ENCODE assay signal across 24 cellular contexts in the genomic region with DNA sequence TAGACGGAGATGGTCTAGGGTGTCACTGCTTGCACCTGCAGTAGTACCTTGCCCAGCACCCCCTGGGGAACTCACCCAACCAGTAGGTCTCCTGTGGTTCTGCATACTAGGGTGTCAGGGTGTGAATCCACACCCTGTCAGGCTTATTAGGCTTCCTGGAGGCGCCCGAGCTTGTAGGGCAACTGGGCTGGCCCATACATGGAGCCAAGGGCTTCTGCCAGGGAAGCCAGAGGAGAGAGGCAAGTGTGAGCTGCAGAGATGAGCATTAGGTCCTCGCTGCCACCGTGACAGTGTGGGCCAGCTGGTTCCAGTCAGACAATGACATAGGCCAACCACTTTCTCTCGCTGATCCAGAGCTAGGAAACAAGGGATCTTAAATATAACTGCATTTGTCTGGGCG. TPM values are rescaled to one million over a fixed set of nuclear protein-coding genes. Genes with fewer than 3 reads are reported as not detected.
DNase-seq lines count a peak whose midpoint lies in the region; ATAC-seq and TF ChIP-seq lines count a peak whose summit lies in the region.
"Had no signal": no experiment of that assay in that cellular context is flagged by ENCODE, and none has a peak within 500 bp of the region (broad histone marks: within the 10 kb centered on the region; RNA-seq: fewer than 3 reads in every experiment).

No MANE protein-coding gene starts in this region.

- H3K27ac ChIP-seq in tibial artery, result peak overlapping the region; percentile 92 to 99
- H3K27ac ChIP-seq: PC-9, psoas muscle had no signal

- peak; percentile 23 for DNase-seq in activated naive CD4-positive, alpha-beta T cell treated with anti-CD3 and anti-CD28 coated beads, Interleukin-2, amount 10 ng/mL, durations not matched to agents 7 days and 5 days
- no peak for DNase-seq in activated naive CD4-positive, alpha-beta T cell treated with Interleukin-2 at 50 U/mL for 16 hours
- DNase-seq in NAMALWA (ENCODE audit: low spot score) (peak; percentile 38), tibial artery (no peak), mesothelial cell of epicardium (ENCODE audit: low spot score in 2 of 2, unreplicated experiment in 2 of 2) (no peak)
- DNase-seq in activated naive CD8-positive, alpha-beta T cell treated with anti-CD3 and anti-CD28 coated beads, Interleukin-2, amount 50 U/mL, for 24 hours, result no peak
- DNase-seq: ACHN; activated CD8-positive, alpha-beta memory T cell treated with anti-CD3 and anti-CD28 coated beads, Interleukin-2, amount 50 U/mL, for 4 hours; activated gamma-delta T cell treated with Interleukin-2 at 50 U/mL for 16 hours; CD4-positive, alpha-beta memory T cell; DMS53; GOT3; hypothalamus; kidney; midbrain; NCI-H1105 treated with DMSO at 0.1 percent for 48 hours; NCI-H526 treated with DMSO at 0.1 percent for 48 hours; PC-9; psoas muscle had no signal

- no peak overlapping the region for H3K4me3 ChIP-seq in tibial artery
- H3K4me3 ChIP-seq: PC-9, psoas muscle, thoracic aorta had no signal

- no peak for TF ChIP-seq CTCF in tibial artery (IDR thresholded peaks at IDR 0.05)
- TF ChIP-seq CTCF in mesothelial cell of epicardium (IDR thresholded peaks at IDR 0.05; ENCODE audit: unreplicated experiment), result no peak

- peaks cover 0 to 77% (median 66%) of the 10 kb centered on the region in 4 donors for H3K4me1 ChIP-seq in tibial artery

- H3K4me3 Mint-ChIP-seq in activated naive CD4-positive, alpha-beta T cell treated with anti-CD3 and anti-CD28 coated beads, Interleukin-2, amount 10 ng/mL, durations not matched to agents 7 days and 5 days, result no peak overlapping the region
- H3K4me3 Mint-ChIP-seq in activated naive CD8-positive, alpha-beta T cell treated with anti-CD3 and anti-CD28 coated beads, Interleukin-2, amount 50 U/mL, for 24 hours, result no peak overlapping the region
- H3K4me3 Mint-ChIP-seq in mesothelial cell of epicardium, result no peak overlapping the region

- peak overlapping the region; percentile 19 for H3K27ac Mint-ChIP-seq in activated naive CD4-positive, alpha-beta T cell treated with anti-CD3 and anti-CD28 coated beads, Interleukin-2, amount 10 ng/mL, durations not matched to agents 7 days and 5 days
- no peak overlapping the region for H3K27ac Mint-ChIP-seq in activated naive CD8-positive, alpha-beta T cell treated with anti-CD3 and anti-CD28 coated beads, Interleukin-2, amount 50 U/mL, for 24 hours
- no peak overlapping the region for H3K27ac Mint-ChIP-seq in mesothelial cell of epicardium
- H3K27ac Mint-ChIP-seq: IgD-negative memory B cell had no signal

- H3K36me3 ChIP-seq in tibial artery, result no peaks in the 10 kb centered on the region
- H3K36me3 ChIP-seq: thoracic aorta had no signal

- H3K9me3 ChIP-seq in tibial artery, result no peaks in the 10 kb centered on the region
- H3K9me3 ChIP-seq: psoas muscle, thoracic aorta had no signal

- peaks cover 17% of the 10 kb centered on the region for H3K36me3 Mint-ChIP-seq in activated naive CD4-positive, alpha-beta T cell treated with anti-CD3 and anti-CD28 coated beads, Interleukin-2, amount 10 ng/mL, durations not matched to agents 7 days and 5 days
- H3K36me3 Mint-ChIP-seq in activated naive CD8-positive, alpha-beta T cell treated with anti-CD3 and anti-CD28 coated beads, Interleukin-2, amount 50 U/mL, for 24 hours (ENCODE audit: low read depth), result no peaks in the 10 kb centered on the region
- no peaks in the 10 kb centered on the region for H3K36me3 Mint-ChIP-seq in mesothelial cell of epicardium
- H3K36me3 Mint-ChIP-seq: CD4-positive, alpha-beta memory T cell; IgD-negative memory B cell had no signal

- intact Hi-C loops in tibial artery (cut with DNase I; ENCODE audit: low total_unique reads), result no loop called here

- CTCF ChIA-PET in activated naive CD4-positive, alpha-beta T cell treated with anti-CD3 and anti-CD28 coated beads, Interleukin-2, amount 10 ng/mL, durations not matched to agents 7 days and 5 days (lab: Charles Lee), result interaction anchor here (1.0 to 5.9 kb wide), 4 partner anchors 8 to 150 kb away, joined by 3 to 70 read pairs (median 4); a partner anchor contains a TSS

- peaks cover 11% of the 10 kb centered on the region for H3K27me3 Mint-ChIP-seq in activated naive CD4-positive, alpha-beta T cell treated with anti-CD3 and anti-CD28 coated beads, Interleukin-2, amount 10 ng/mL, durations not matched to agents 7 days and 5 days
- H3K27me3 Mint-ChIP-seq in activated naive CD8-positive, alpha-beta T cell treated with anti-CD3 and anti-CD28 coated beads, Interleukin-2, amount 50 U/mL, for 24 hours, result peaks cover 6% of the 10 kb centered on the region
- no peaks in the 10 kb centered on the region for H3K27me3 Mint-ChIP-seq in mesothelial cell of epicardium (ENCODE audit: low read depth)
- H3K27me3 Mint-ChIP-seq: CD4-positive, alpha-beta memory T cell had no signal

- ATAC-seq in esophagus mucosa (peak; percentile 93), GM18517 (IDR thresholded peaks at IDR 0.05; ENCODE audit: unreplicated experiment) (no peak)
- no peak for ATAC-seq in activated naive CD8-positive, alpha-beta T cell treated with anti-CD3 and anti-CD28 coated beads, Interleukin-2, amount 50 U/mL, for 24 hours
- ATAC-seq: activated CD4-positive, CD25-positive, alpha-beta regulatory T cell treated with anti-CD3 and anti-CD28 coated beads, Interleukin-2, amount 50 U/mL, for 24 hours; psoas muscle had no signal

- H3K9me3 Mint-ChIP-seq in activated naive CD4-positive, alpha-beta T cell treated with anti-CD3 and anti-CD28 coated beads, Interleukin-2, amount 10 ng/mL, durations not matched to agents 7 days and 5 days, result no peaks in the 10 kb centered on the region
- no peaks in the 10 kb centered on the region for H3K9me3 Mint-ChIP-seq in activated naive CD8-positive, alpha-beta T cell treated with anti-CD3 and anti-CD28 coated beads, Interleukin-2, amount 50 U/mL, for 24 hours
- no peaks in the 10 kb centered on the region for H3K9me3 Mint-ChIP-seq in mesothelial cell of epicardium
- H3K9me3 Mint-ChIP-seq: CD4-positive, alpha-beta memory T cell; IgD-negative memory B cell had no signal

- H3K4me1 Mint-ChIP-seq in activated naive CD4-positive, alpha-beta T cell treated with anti-CD3 and anti-CD28 coated beads, Interleukin-2, amount 10 ng/mL, durations not matched to agents 7 days and 5 days, result peaks cover 84% of the 10 kb centered on the region
- peaks cover 45% of the 10 kb centered on the region for H3K4me1 Mint-ChIP-seq in activated naive CD8-positive, alpha-beta T cell treated with anti-CD3 and anti-CD28 coated beads, Interleukin-2, amount 50 U/mL, for 24 hours
- H3K4me1 Mint-ChIP-seq in mesothelial cell of epicardium, result peaks cover 22% of the 10 kb centered on the region

- no peaks in the 10 kb centered on the region for H3K27me3 ChIP-seq in tibial artery

RNA-seq across cellular contexts. Expression of a gene that starts 11.2 kb away (rescaled TPM):
- total RNA-seq in esophagus mucosa (35.8 TPM), mesothelial cell of epicardium (28.3 to 32.7 TPM (median 30.6 TPM) in 3 replicates)

Comparison
In these comparisons a context has a peak if more than half of its experiments do, and no peak if none do; other contexts are left out.
1. DNase-seq: peak in activated naive CD4-positive, alpha-beta T cell treated with anti-CD3 and anti-CD28 coated beads, Interleukin-2, amount 10 ng/mL, durations not matched to agents 7 days and 5 days (single experiment) and NAMALWA (single experiment); none in activated naive CD4-positive, alpha-beta T cell treated with Interleukin-2 at 50 U/mL for 16 hours (single experiment), tibial artery (0 of 2), activated naive CD8-positive, alpha-beta T cell treated with anti-CD3 and anti-CD28 coated beads, Interleukin-2, amount 50 U/mL, for 24 hours (single experiment) and mesothelial cell of epicardium (0 of 2).